ENCODE assay signal across 1 cellular context in genomic region chr11:128921790-128922189, GRCh38.
TF ChIP-seq lines count a peak whose summit lies in the region.

No MANE protein-coding gene starts in this region.

TF ChIP-seq in SK-N-SH, 30 proteins besides CTCF, POLR2A, EP300 and RAD21:
- TF ChIP-seq NRF1 (IDR thresholded peaks at IDR 0.05; ENCODE audit: low read depth, low read length) (no peak), PBX3 (IDR thresholded peaks at IDR 0.05) (no peak), ELF1 (IDR thresholded peaks at IDR 0.05) (no peak), SMC3 (IDR thresholded peaks at IDR 0.05; ENCODE audit: low read depth, low read length) (no peak), MEF2A (IDR thresholded peaks at IDR 0.05; ENCODE audit: borderline replicate concordance, low read depth) (no peak), FOXM1 (IDR thresholded peaks at IDR 0.05; ENCODE audit: low read depth) (no peak), TEAD4 (IDR thresholded peaks at IDR 0.05; ENCODE audit: borderline replicate concordance, insufficient read depth) (no peak), RXRA (IDR thresholded peaks at IDR 0.05; ENCODE audit: borderline replicate concordance, low read depth) (no peak), MXI1 (IDR thresholded peaks at IDR 0.05; ENCODE audit: low read depth, low read length) (no peak), USF2 (IDR thresholded peaks at IDR 0.05; ENCODE audit: borderline replicate concordance, low read depth, low read length) (no peak), IRF3 (IDR thresholded peaks at IDR 0.05; ENCODE audit: low read depth, low read length) (no peak), ZBTB33 (IDR thresholded peaks at IDR 0.05; ENCODE audit: borderline replicate concordance, low read depth) (no peak), FOSL2 (IDR thresholded peaks at IDR 0.05; ENCODE audit: borderline replicate concordance, low read depth) (no peak), TAF1 (IDR thresholded peaks at IDR 0.05; ENCODE audit: borderline replicate concordance, low read depth, low read length) (no peak), JUND (IDR thresholded peaks at IDR 0.05) (no peak)
- TF ChIP-seq, protein P1, sequence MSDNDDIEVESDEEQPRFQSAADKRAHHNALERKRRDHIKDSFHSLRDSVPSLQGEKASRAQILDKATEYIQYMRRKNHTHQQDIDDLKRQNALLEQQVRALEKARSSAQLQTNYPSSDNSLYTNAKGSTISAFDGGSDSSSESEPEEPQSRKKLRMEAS (IDR thresholded peaks at IDR 0.05; ENCODE audit: low read depth) = no peak
- TF ChIP-seq, protein P2, sequence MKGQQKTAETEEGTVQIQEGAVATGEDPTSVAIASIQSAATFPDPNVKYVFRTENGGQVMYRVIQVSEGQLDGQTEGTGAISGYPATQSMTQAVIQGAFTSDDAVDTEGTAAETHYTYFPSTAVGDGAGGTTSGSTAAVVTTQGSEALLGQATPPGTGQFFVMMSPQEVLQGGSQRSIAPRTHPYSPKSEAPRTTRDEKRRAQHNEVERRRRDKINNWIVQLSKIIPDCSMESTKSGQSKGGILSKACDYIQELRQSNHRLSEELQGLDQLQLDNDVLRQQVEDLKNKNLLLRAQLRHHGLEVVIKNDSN (IDR thresholded peaks at IDR 0.05; ENCODE audit: borderline replicate concordance, low read depth) = no peak
TF ChIP-seq in SK-N-SH: peak in this region for 0.
